In the genomic region with DNA sequence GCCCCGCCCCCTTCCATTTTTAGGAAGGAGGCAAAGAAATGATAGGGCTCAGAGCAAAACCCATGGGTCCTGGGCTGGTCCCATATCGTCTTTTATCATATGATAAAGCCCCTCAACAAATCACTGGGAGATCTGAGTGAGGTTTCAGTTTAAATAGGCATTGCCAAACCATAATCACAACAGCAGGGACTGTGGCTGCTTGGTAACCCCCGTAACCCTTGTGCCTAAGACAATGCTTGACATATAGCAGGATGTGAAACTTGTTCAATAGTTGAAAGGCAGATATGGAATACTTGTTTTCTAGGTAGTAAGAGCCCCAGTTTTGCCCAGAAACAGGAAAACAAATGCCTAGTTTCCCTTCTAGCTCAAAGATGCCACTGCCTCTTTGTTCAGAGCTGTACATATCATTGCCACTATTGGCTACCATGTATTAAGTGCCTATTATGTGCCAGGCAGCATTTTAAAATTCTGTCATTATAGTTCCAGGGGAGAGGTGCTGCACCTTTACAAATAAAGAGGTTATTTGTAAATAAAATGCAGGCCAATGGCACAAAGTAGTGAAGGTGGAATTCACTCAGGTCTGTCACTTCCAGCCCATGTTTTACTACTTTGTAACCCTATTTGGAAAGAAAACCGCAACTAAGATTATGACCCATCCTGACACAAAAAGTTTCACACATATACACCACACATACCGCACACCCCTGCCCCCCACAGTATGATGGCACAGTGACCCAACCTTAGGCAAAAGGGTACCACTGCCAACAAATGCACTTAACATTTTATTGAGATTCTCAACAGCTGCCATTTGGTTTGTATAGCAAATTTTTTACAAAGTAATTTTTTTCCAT, we compare ENCODE assay signal across 13 cellular contexts. TPM values are rescaled to one million over a fixed set of nuclear protein-coding genes. Genes with fewer than 3 reads are reported as not detected.
DNase-seq lines count a peak whose midpoint lies in the region; ATAC-seq and TF ChIP-seq lines count a peak whose summit lies in the region.
"Had no signal": no experiment of that assay in that cellular context is flagged by ENCODE, and none has a peak within 500 bp of the region (broad histone marks: within the 10 kb centered on the region; RNA-seq: fewer than 3 reads in every experiment).

No MANE protein-coding gene starts in this region.

- in situ Hi-C loops in GM13977 (cut with MboI; ENCODE audit: low pct_unique_long_range_greater_than_20kb, low sequenced_read_pairs, unreplicated experiment) = no loop called here

- H3K36me3 Mint-ChIP-seq in activated CD8-positive, alpha-beta T cell treated with anti-CD3 and anti-CD28 coated beads, Interleukin-2, amount 10 ng/mL, durations not matched to agents 7 days and 5 days (ENCODE audit: low read depth) = peaks cover 10% of the 10 kb centered on the region

- H4K20me1 ChIP-seq in osteoblast (ENCODE audit: insufficient read depth, low read length) = no peaks in the 10 kb centered on the region

- H3K4me3 Mint-ChIP-seq in activated CD8-positive, alpha-beta T cell treated with anti-CD3 and anti-CD28 coated beads, Interleukin-2, amount 10 ng/mL, durations not matched to agents 7 days and 5 days = no peak overlapping the region

- no peak overlapping the region for H3K4me3 ChIP-seq in osteoblast (ENCODE audit: insufficient read depth, low read length)
- H3K4me3 ChIP-seq: spleen had no signal

- CTCF ChIA-PET in activated CD8-positive, alpha-beta T cell treated with anti-CD3 and anti-CD28 coated beads, Interleukin-2, amount 10 ng/mL, durations not matched to agents 7 days and 5 days (lab: Charles Lee) = interaction anchor here (0.9 kb wide), 1 partner anchor 11 kb away, joined by 3 read pairs; no protein-coding TSS in a partner anchor

- no peak overlapping the region for H2AFZ ChIP-seq in osteoblast (ENCODE audit: low read length)

- H3K27ac Mint-ChIP-seq in activated CD8-positive, alpha-beta T cell treated with anti-CD3 and anti-CD28 coated beads, Interleukin-2, amount 10 ng/mL, durations not matched to agents 7 days and 5 days = no peak overlapping the region

- peak; percentile 64 for ATAC-seq in GM18867 (IDR thresholded peaks at IDR 0.05; ENCODE audit: unreplicated experiment)
- peak; percentile 53 for ATAC-seq in HG02852 (IDR thresholded peaks at IDR 0.05; ENCODE audit: unreplicated experiment)
- ATAC-seq in activated CD8-positive, alpha-beta T cell treated with anti-CD3 and anti-CD28 coated beads, Interleukin-2, amount 10 ng/mL, durations not matched to agents 7 days and 5 days = no peak

- H3K79me2 ChIP-seq in osteoblast (ENCODE audit: insufficient read depth, low read length) = no peaks in the 10 kb centered on the region

- no peaks in the 10 kb centered on the region for H3K9me3 Mint-ChIP-seq in activated CD8-positive, alpha-beta T cell treated with anti-CD3 and anti-CD28 coated beads, Interleukin-2, amount 10 ng/mL, durations not matched to agents 7 days and 5 days (ENCODE audit: insufficient read depth)

- H3K36me3 ChIP-seq in osteoblast (ENCODE audit: insufficient read depth, low read length) = peaks cover 13% of the 10 kb centered on the region

- H3K27me3 Mint-ChIP-seq in activated CD8-positive, alpha-beta T cell treated with anti-CD3 and anti-CD28 coated beads, Interleukin-2, amount 10 ng/mL, durations not matched to agents 7 days and 5 days (ENCODE audit: low read depth) = peaks cover 12% of the 10 kb centered on the region

- H3K4me1 Mint-ChIP-seq in activated CD8-positive, alpha-beta T cell treated with anti-CD3 and anti-CD28 coated beads, Interleukin-2, amount 10 ng/mL, durations not matched to agents 7 days and 5 days (ENCODE audit: low read depth) = peaks cover 12% of the 10 kb centered on the region

- H3K4me2 ChIP-seq in osteoblast (ENCODE audit: insufficient read depth, low read length) = no peak overlapping the region

- no peaks in the 10 kb centered on the region for H3K4me1 ChIP-seq in osteoblast (ENCODE audit: insufficient read depth, low read length)

- no peak overlapping the region for H3K27ac ChIP-seq in osteoblast (ENCODE audit: low read depth, low read length)
- H3K27ac ChIP-seq: brain microvascular endothelial cell had no signal

- peak; percentile 44 for DNase-seq in activated CD8-positive, alpha-beta T cell treated with anti-CD3 and anti-CD28 coated beads, Interleukin-2, amount 10 ng/mL, durations not matched to agents 7 days and 5 days
- DNase-seq in stimulated activated CD4-positive, alpha-beta T cell treated with anti-CD3 and anti-CD28 coated beads, Interleukin-2, amount 100 ng/mL, for 24 hours = peak; percentile 58 to 65
- DNase-seq in HPDE6-E6E7 (ENCODE audit: extremely low spot score) (no peak), NCI-H187 treated with DMSO at 0.1 percent for 48 hours (lab: John Stamatoyannopoulos, UW) (no peak), GM13977 (ENCODE audit: low spot score) (no peak), osteoblast (ENCODE audit: insufficient read length, low spot score, missing footprints) (no peak)
- DNase-seq: brain microvascular endothelial cell, DMS79 treated with DMSO at 0.1 percent for 48 hours, foreskin fibroblast, NCI-H2081 treated with DMSO at 0.1 percent for 48 hours, spleen had no signal

- H3K9me3 ChIP-seq in osteoblast (ENCODE audit: low read depth, low read length) = no peaks in the 10 kb centered on the region
- H3K9me3 ChIP-seq: spleen had no signal

- H3K27me3 ChIP-seq in osteoblast (ENCODE audit: insufficient read depth, low read length) = no peaks in the 10 kb centered on the region
- H3K27me3 ChIP-seq: brain microvascular endothelial cell, spleen had no signal

- POLR2A ChIA-PET in activated CD8-positive, alpha-beta T cell treated with anti-CD3 and anti-CD28 coated beads, Interleukin-2, amount 10 ng/mL, durations not matched to agents 7 days and 5 days (lab: Charles Lee) = no interaction called here

- no peak for TF ChIP-seq CTCF in GM13977 (IDR thresholded peaks at IDR 0.05; ENCODE audit: extremely low read depth, insufficient read depth, missing control alignments)
- no peak for TF ChIP-seq CTCF in osteoblast (IDR thresholded peaks at IDR 0.05; ENCODE audit: extremely low read depth, low read depth, low read length)

RNA-seq across cellular contexts. Expression of gene NAGK, which starts 14.2 kb away (rescaled TPM):
- 10 to 100 TPM; 68.3 to 75.3 TPM for total RNA-seq in activated CD8-positive, alpha-beta T cell treated with anti-CD3 and anti-CD28 coated beads, Interleukin-2, amount 10 ng/mL, durations not matched to agents 7 days and 5 days
- 56.9 and 57.2 TPM in 2 replicates for total RNA-seq in osteoblast

RNA-seq across cellular contexts. Expression of gene MCEE, which starts 47.4 kb away (rescaled TPM):
- total RNA-seq in activated CD8-positive, alpha-beta T cell treated with anti-CD3 and anti-CD28 coated beads, Interleukin-2, amount 10 ng/mL, durations not matched to agents 7 days and 5 days = 10 to 100 TPM; 12.4 to 14.7 TPM
- 21.4 and 24.2 TPM in 2 replicates for total RNA-seq in osteoblast

RNA-seq across cellular contexts. Expression of gene MPHOSPH10, which starts 47.8 kb away (rescaled TPM):
- 10 to 100 TPM; 39.9 to 40.1 TPM for total RNA-seq in activated CD8-positive, alpha-beta T cell treated with anti-CD3 and anti-CD28 coated beads, Interleukin-2, amount 10 ng/mL, durations not matched to agents 7 days and 5 days
- 15.0 and 17.0 TPM in 2 replicates for total RNA-seq in osteoblast

Comparison
In these comparisons a context has a peak if more than half of its experiments do, and no peak if none do; other contexts are left out.
1. DNase-seq: peak in activated CD8-positive, alpha-beta T cell treated with anti-CD3 and anti-CD28 coated beads, Interleukin-2, amount 10 ng/mL, durations not matched to agents 7 days and 5 days (single experiment) and stimulated activated CD4-positive, alpha-beta T cell treated with anti-CD3 and anti-CD28 coated beads, Interleukin-2, amount 100 ng/mL, for 24 hours (2 of 2); none in HPDE6-E6E7 (single experiment), NCI-H187 treated with DMSO at 0.1 percent for 48 hours (single experiment), GM13977 (single experiment) and osteoblast (single experiment).